1 cellular context compared by ENCODE assay signal in the genomic region with DNA sequence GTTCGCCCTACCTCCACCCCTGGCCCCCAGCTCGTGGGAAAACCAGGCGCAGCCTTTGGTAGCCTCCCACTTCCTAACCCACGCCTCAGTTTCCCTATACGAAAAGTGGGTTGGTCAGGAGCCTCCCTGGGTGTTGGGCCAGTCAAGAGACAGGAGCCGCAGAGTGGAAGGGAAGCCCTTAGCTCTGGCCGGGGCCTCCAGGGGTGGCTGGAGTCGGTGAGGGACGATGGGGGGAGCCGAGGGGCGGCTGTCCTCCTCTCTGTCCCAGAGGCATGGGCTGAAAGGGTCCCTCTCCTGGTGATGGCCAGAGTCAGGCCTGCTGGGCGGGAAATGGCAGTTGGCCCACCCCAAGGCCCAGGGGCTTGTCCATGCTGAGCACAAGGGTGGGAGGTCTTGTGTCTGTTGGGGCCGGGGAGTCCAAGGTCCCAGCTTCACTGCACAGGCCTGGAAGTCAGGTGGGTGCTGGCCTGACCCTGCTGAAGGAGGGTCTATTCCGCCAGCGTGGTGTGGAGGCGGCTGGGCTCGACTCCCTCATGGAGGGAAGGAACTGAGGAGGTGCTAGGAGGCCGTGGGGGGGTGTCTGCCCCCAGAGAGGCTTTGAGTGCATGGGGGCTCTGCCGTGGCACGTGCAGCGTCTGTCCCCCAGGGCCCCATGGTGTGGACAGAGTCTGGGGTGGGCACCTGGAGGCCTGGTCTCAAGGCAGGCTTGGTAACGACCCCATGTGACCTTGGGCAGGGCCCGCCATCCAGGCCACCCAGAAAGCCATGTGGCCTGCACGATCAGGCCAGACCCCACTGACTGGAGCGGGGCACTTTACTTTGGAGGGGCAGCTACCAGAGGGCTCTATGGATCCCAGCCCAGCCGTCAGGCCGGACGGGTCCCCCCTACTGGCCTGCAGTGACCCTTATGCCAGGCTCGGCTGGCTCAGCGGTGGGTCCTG.
TF ChIP-seq lines count a peak whose summit lies in the region.

No MANE protein-coding gene starts in this region.

TF ChIP-seq in HepG2, 621 proteins besides CTCF, POLR2A, EP300 and RAD21 (continued from another document and continues in another):
- TF ChIP-seq, protein P1, sequence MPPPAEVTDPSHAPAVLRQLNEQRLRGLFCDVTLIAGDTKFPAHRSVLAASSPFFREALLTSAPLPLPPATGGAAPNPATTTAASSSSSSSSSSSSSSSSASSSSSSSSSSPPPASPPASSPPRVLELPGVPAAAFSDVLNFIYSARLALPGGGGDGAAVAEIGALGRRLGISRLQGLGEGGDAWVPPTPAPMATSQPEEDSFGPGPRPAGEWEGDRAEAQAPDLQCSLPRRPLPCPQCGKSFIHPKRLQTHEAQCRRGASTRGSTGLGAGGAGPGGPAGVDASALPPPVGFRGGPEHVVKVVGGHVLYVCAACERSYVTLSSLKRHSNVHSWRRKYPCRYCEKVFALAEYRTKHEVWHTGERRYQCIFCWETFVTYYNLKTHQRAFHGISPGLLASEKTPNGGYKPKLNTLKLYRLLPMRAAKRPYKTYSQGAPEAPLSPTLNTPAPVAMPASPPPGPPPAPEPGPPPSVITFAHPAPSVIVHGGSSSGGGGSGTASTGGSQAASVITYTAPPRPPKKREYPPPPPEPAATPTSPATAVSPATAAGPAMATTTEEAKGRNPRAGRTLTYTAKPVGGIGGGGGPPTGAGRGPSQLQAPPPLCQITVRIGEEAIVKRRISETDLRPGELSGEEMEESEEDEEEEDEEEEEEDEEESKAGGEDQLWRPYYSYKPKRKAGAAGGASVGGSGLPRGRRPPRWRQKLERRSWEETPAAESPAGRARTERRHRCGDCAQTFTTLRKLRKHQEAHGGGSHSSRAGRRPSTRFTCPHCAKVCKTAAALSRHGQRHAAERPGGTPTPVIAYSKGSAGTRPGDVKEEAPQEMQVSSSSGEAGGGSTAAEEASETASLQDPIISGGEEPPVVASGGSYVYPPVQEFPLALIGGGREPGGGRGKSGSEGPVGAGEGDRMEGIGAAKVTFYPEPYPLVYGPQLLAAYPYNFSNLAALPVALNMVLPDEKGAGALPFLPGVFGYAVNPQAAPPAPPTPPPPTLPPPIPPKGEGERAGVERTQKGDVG (CRISPR knock-in tag; IDR thresholded peaks at IDR 0.05; ENCODE audit: borderline replicate concordance): peak; percentile 32; the same call in 1 of the 2 replicates
- TF ChIP-seq ZNF230 (CRISPR knock-in tag; IDR thresholded peaks at IDR 0.05) (no peak), HOXA5 (CRISPR knock-in tag; IDR thresholded peaks at IDR 0.05) (no peak), HNRNPL (IDR thresholded peaks at IDR 0.05; ENCODE audit: low read depth, low read length) (no peak), ATRX (CRISPR knock-in tag; IDR thresholded peaks at IDR 0.05; ENCODE audit: borderline replicate concordance) (no peak), ZNF225 (CRISPR knock-in tag; IDR thresholded peaks at IDR 0.05) (no peak), ZSCAN25 (CRISPR knock-in tag; IDR thresholded peaks at IDR 0.05) (0 out of 2 replicates have a peak, but pooled peaks have one; percentile 29), TBX3 (IDR thresholded peaks at IDR 0.05; ENCODE audit: borderline replicate concordance) (no peak), SMAD1 (CRISPR knock-in tag; IDR thresholded peaks at IDR 0.05; ENCODE audit: borderline replicate concordance, low read depth) (no peak), BHLHE40 (IDR thresholded peaks at IDR 0.05; ENCODE audit: low read length) (peak; percentile 62), KLF9 (CRISPR knock-in tag; IDR thresholded peaks at IDR 0.05; ENCODE audit: low read depth) (no peak), POLR2AphosphoS5 (IDR thresholded peaks at IDR 0.05; ENCODE audit: low read depth, low read length) (no peak), AGO1 (IDR thresholded peaks at IDR 0.05; ENCODE audit: low read depth, low read length, poor library complexity, severe bottlenecking) (peak; percentile 15), HCFC1 (IDR thresholded peaks at IDR 0.05; ENCODE audit: low read depth, low read length) (no peak), TBX2 (CRISPR knock-in tag; IDR thresholded peaks at IDR 0.05; ENCODE audit: borderline replicate concordance) (peak; percentile 48; the same call in 1 of the 2 replicates), PHF21A (CRISPR knock-in tag; IDR thresholded peaks at IDR 0.05) (peak; percentile 35; the same call in 1 of the 2 replicates), ISX (CRISPR knock-in tag; conservative IDR thresholded peaks at IDR 0.05) (no peak), ZNF562 (CRISPR knock-in tag; IDR thresholded peaks at IDR 0.05; ENCODE audit: borderline replicate concordance) (no peak), DPF2 (CRISPR knock-in tag; IDR thresholded peaks at IDR 0.05; ENCODE audit: borderline replicate concordance, low read depth) (0 out of 2 replicates have a peak, but pooled peaks have one; percentile 27), ZNF775 (CRISPR knock-in tag; IDR thresholded peaks at IDR 0.05; ENCODE audit: borderline replicate concordance) (0 out of 2 replicates have a peak, but pooled peaks have one; percentile 3), TEAD2 (CRISPR knock-in tag; IDR thresholded peaks at IDR 0.05) (no peak), IRF2 (CRISPR knock-in tag; IDR thresholded peaks at IDR 0.05) (peak; percentile 53), RFX3 (CRISPR knock-in tag; IDR thresholded peaks at IDR 0.05) (no peak), TOPORS (CRISPR knock-in tag; IDR thresholded peaks at IDR 0.05) (peak; percentile 33; the same call in 1 of the 2 replicates), ZNF780A (CRISPR knock-in tag; IDR thresholded peaks at IDR 0.05) (peak; percentile 16), KDM1A (CRISPR knock-in tag; IDR thresholded peaks at IDR 0.05) (no peak), ZNF558 (CRISPR knock-in tag; IDR thresholded peaks at IDR 0.05; ENCODE audit: borderline replicate concordance) (peak; percentile 62)
- TF ChIP-seq, protein P2, sequence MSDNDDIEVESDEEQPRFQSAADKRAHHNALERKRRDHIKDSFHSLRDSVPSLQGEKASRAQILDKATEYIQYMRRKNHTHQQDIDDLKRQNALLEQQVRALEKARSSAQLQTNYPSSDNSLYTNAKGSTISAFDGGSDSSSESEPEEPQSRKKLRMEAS (IDR thresholded peaks at IDR 0.05): peak; percentile 87
- TF ChIP-seq, protein P3, sequence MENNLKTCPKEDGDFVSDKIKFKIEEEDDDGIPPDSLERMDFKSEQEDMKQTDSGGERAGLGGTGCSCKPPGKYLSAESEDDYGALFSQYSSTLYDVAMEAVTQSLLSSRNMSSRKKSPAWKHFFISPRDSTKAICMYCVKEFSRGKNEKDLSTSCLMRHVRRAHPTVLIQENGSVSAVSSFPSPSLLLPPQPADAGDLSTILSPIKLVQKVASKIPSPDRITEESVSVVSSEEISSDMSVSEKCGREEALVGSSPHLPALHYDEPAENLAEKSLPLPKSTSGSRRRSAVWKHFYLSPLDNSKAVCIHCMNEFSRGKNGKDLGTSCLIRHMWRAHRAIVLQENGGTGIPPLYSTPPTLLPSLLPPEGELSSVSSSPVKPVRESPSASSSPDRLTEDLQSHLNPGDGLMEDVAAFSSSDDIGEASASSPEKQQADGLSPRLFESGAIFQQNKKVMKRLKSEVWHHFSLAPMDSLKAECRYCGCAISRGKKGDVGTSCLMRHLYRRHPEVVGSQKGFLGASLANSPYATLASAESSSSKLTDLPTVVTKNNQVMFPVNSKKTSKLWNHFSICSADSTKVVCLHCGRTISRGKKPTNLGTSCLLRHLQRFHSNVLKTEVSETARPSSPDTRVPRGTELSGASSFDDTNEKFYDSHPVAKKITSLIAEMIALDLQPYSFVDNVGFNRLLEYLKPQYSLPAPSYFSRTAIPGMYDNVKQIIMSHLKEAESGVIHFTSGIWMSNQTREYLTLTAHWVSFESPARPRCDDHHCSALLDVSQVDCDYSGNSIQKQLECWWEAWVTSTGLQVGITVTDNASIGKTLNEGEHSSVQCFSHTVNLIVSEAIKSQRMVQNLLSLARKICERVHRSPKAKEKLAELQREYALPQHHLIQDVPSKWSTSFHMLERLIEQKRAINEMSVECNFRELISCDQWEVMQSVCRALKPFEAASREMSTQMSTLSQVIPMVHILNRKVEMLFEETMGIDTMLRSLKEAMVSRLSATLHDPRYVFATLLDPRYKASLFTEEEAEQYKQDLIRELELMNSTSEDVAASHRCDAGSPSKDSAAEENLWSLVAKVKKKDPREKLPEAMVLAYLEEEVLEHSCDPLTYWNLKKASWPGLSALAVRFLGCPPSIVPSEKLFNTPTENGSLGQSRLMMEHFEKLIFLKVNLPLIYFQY (CRISPR knock-in tag; IDR thresholded peaks at IDR 0.05; ENCODE audit: borderline replicate concordance): no peak
- TF ChIP-seq, protein P4, sequence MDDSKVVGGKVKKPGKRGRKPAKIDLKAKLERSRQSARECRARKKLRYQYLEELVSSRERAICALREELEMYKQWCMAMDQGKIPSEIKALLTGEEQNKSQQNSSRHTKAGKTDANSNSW (CRISPR knock-in tag; IDR thresholded peaks at IDR 0.05; ENCODE audit: borderline replicate concordance): peak; percentile 70; the same call in 1 of the 2 replicates
- TF ChIP-seq, protein P5, sequence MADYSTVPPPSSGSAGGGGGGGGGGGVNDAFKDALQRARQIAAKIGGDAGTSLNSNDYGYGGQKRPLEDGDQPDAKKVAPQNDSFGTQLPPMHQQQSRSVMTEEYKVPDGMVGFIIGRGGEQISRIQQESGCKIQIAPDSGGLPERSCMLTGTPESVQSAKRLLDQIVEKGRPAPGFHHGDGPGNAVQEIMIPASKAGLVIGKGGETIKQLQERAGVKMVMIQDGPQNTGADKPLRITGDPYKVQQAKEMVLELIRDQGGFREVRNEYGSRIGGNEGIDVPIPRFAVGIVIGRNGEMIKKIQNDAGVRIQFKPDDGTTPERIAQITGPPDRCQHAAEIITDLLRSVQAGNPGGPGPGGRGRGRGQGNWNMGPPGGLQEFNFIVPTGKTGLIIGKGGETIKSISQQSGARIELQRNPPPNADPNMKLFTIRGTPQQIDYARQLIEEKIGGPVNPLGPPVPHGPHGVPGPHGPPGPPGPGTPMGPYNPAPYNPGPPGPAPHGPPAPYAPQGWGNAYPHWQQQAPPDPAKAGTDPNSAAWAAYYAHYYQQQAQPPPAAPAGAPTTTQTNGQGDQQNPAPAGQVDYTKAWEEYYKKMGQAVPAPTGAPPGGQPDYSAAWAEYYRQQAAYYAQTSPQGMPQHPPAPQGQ (CRISPR knock-in tag; IDR thresholded peaks at IDR 0.05; ENCODE audit: borderline replicate concordance): no peak
- TF ChIP-seq, protein P6, sequence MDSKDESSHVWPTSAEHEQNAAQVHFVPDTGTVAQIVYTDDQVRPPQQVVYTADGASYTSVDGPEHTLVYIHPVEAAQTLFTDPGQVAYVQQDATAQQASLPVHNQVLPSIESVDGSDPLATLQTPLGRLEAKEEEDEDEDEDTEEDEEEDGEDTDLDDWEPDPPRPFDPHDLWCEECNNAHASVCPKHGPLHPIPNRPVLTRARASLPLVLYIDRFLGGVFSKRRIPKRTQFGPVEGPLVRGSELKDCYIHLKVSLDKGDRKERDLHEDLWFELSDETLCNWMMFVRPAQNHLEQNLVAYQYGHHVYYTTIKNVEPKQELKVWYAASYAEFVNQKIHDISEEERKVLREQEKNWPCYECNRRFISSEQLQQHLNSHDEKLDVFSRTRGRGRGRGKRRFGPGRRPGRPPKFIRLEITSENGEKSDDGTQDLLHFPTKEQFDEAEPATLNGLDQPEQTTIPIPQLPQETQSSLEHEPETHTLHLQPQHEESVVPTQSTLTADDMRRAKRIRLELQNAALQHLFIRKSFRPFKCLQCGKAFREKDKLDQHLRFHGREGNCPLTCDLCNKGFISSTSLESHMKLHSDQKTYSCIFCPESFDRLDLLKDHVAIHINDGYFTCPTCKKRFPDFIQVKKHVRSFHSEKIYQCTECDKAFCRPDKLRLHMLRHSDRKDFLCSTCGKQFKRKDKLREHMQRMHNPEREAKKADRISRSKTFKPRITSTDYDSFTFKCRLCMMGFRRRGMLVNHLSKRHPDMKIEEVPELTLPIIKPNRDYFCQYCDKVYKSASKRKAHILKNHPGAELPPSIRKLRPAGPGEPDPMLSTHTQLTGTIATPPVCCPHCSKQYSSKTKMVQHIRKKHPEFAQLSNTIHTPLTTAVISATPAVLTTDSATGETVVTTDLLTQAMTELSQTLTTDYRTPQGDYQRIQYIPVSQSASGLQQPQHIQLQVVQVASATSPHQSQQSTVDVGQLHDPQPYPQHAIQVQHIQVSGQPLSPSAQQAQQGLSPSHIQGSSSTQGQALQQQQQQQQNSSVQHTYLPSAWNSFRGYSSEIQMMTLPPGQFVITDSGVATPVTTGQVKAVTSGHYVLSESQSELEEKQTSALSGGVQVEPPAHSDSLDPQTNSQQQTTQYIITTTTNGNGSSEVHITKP (CRISPR knock-in tag; IDR thresholded peaks at IDR 0.05; ENCODE audit: low read depth): no peak; the same call in 1 of the 2 replicates
- TF ChIP-seq, protein P7, sequence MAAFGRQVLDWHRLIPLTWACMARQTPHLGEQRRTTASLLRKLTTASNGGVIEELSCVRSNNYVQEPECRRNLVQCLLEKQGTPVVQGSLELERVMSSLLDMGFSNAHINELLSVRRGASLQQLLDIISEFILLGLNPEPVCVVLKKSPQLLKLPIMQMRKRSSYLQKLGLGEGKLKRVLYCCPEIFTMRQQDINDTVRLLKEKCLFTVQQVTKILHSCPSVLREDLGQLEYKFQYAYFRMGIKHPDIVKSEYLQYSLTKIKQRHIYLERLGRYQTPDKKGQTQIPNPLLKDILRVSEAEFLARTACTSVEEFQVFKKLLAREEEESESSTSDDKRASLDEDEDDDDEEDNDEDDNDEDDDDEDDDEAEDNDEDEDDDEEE (CRISPR knock-in tag; IDR thresholded peaks at IDR 0.05): peak; percentile 16
